ENCODE assay signal across 9 cellular contexts in the genomic region with DNA sequence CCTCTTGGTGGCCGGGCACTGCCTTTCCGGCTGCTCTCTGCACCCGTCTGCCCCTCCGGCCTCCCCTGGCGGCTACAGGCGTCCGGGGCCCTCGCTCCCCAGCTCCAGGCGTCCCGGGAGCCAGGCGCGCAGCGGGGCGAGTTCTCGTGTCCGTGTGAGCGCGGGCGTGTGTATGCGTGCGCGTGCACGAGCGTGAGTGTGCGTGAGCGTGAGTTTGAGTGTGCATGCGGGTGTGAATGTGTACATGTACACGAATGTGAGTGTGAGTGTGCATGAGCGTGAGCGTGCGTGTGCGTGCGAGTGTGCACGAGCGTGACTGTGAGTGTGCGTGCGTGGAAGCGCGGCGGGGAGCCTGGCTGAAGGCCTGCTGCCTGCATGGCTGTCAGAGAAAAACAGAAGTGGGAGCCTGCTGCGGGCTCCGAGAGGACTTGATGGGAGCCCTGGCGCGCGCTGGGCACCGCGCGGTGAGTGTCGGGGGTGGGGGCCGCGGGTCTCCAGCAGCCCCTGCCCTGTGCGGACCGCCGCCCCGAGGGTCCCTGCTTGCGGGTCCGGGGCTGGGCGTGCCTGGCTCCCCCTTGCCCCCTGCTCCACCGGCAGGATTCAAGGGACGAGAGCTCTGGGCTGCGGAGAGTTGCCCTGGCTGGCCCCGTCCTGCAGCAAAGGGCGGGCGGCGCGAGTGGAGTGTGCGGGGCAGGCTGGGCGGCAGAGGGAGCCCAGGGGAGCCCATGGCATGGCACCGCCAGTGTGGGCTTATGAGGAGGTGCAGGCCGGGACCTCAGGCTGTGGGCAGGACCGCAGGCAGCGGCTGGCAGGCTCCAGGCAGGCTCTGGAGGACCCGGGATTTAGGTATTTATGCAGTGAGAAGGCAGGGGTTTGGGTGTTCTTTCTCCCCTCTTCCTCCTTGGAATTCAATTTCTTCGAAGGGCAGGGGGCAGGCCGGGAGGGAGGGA.
DNase-seq lines count a peak whose midpoint lies in the region; ATAC-seq and TF ChIP-seq lines count a peak whose summit lies in the region.
"Had no signal": no experiment of that assay in that cellular context is flagged by ENCODE, and none has a peak within 500 bp of the region (broad histone marks: within the 10 kb centered on the region; RNA-seq: fewer than 3 reads in every experiment).

No MANE protein-coding gene starts in this region.

- H3K27ac ChIP-seq in A673 (ENCODE audit: low read depth, low read length, poor library complexity, severe bottlenecking) (no peak overlapping the region), HUES6 (ENCODE audit: low read depth, low read length) (no peak overlapping the region), duodenal mucosa (ENCODE audit: low read depth, low read length) (no peak overlapping the region)

- ATAC-seq in naive thymus-derived CD8-positive, alpha-beta T cell, result no peak
- ATAC-seq in GM19452 (IDR thresholded peaks at IDR 0.05; ENCODE audit: unreplicated experiment), result no peak
- no peak for ATAC-seq in activated CD8-positive, alpha-beta memory T cell treated with anti-CD3 and anti-CD28 coated beads, Interleukin-2, amount 10 ng/mL, durations not matched to agents 7 days and 5 days

- H3K4me3 ChIP-seq in A673 (ENCODE audit: low read depth, low read length, poor library complexity, severe bottlenecking), result peak overlapping the region; percentile 15
- H3K4me3 ChIP-seq in HUES6 (ENCODE audit: low read depth, low read length), result peak overlapping the region; percentile 61
- H3K4me3 ChIP-seq in duodenal mucosa (ENCODE audit: low read depth in 1 of 2, low read length in 2 of 2), result peak overlapping the region; percentile 52 to 61

- DNase-seq in A673 (ENCODE audit: low spot score), result no peak
- peak in 1 of 10 donors; percentile 50 for DNase-seq in naive thymus-derived CD8-positive, alpha-beta T cell
- DNase-seq in activated CD8-positive, alpha-beta memory T cell treated with anti-CD3 and anti-CD28 coated beads, Interleukin-2, amount 10 ng/mL, durations not matched to agents 7 days and 5 days, result no peak
- no peak for DNase-seq in NCI-H510A treated with DMSO at 0.1 percent for 48 hours (lab: John Stamatoyannopoulos, UW)
- no peak for DNase-seq in kidney tubule cell (ENCODE audit: low spot score)
- DNase-seq: islet precursor cell had no signal

- peak overlapping the region; percentile 18 to 83 (median 69) for H3K4me3 Mint-ChIP-seq in naive thymus-derived CD8-positive, alpha-beta T cell
- no peak overlapping the region for H3K4me3 Mint-ChIP-seq in activated CD8-positive, alpha-beta memory T cell treated with anti-CD3 and anti-CD28 coated beads, Interleukin-2, amount 10 ng/mL, durations not matched to agents 7 days and 5 days

- H3K4me1 ChIP-seq in A673 (ENCODE audit: insufficient read depth, low read length, poor library complexity, severe bottlenecking), result peaks cover 5% of the 10 kb centered on the region
- H3K4me1 ChIP-seq in HUES6 (ENCODE audit: control insufficient read depth, insufficient read depth, low read length), result peaks cover 17% of the 10 kb centered on the region
- peaks cover 18 to 33% of the 10 kb centered on the region in 2 donors for H3K4me1 ChIP-seq in duodenal mucosa (ENCODE audit: control insufficient read depth in 1 of 2, insufficient read depth in 2 of 2, low read length in 2 of 2)

- peaks cover 44 to 94% (median 67%) of the 10 kb centered on the region in 5 donors for H3K27me3 Mint-ChIP-seq in naive thymus-derived CD8-positive, alpha-beta T cell
- H3K27me3 Mint-ChIP-seq in activated CD8-positive, alpha-beta memory T cell treated with anti-CD3 and anti-CD28 coated beads, Interleukin-2, amount 10 ng/mL, durations not matched to agents 7 days and 5 days, result peaks cover 84% of the 10 kb centered on the region

- peak overlapping the region in 1 of 10 donors; percentile 15 for H3K27ac Mint-ChIP-seq in naive thymus-derived CD8-positive, alpha-beta T cell
- no peak overlapping the region for H3K27ac Mint-ChIP-seq in activated CD8-positive, alpha-beta memory T cell treated with anti-CD3 and anti-CD28 coated beads, Interleukin-2, amount 10 ng/mL, durations not matched to agents 7 days and 5 days

- H3K36me3 Mint-ChIP-seq in naive thymus-derived CD8-positive, alpha-beta T cell, result peaks cover 0 to 2% (median 0%) of the 10 kb centered on the region in 3 donors
- no peaks in the 10 kb centered on the region for H3K36me3 Mint-ChIP-seq in activated CD8-positive, alpha-beta memory T cell treated with anti-CD3 and anti-CD28 coated beads, Interleukin-2, amount 10 ng/mL, durations not matched to agents 7 days and 5 days

- CTCF ChIA-PET in A673 (lab: Charles Lee), result no interaction called here
- CTCF ChIA-PET in activated CD8-positive, alpha-beta memory T cell treated with anti-CD3 and anti-CD28 coated beads, Interleukin-2, amount 10 ng/mL, durations not matched to agents 7 days and 5 days (lab: Charles Lee), result interaction anchor here (1.2 kb wide), 1 partner anchor 89 kb away, joined by 3 read pairs; no protein-coding TSS in a partner anchor

- H3K4me1 Mint-ChIP-seq in naive thymus-derived CD8-positive, alpha-beta T cell, result peaks cover 10 to 34% (median 30%) of the 10 kb centered on the region in 4 donors
- H3K4me1 Mint-ChIP-seq in activated CD8-positive, alpha-beta memory T cell treated with anti-CD3 and anti-CD28 coated beads, Interleukin-2, amount 10 ng/mL, durations not matched to agents 7 days and 5 days, result peaks cover 5% of the 10 kb centered on the region

- BruUV-seq in A673 (replicated peaks; lab: Mats Ljungman, UMichigan), result no TSS peak

- H3K27me3 ChIP-seq in A673 (replicated peaks; ENCODE audit: insufficient read depth, low read depth, low read length, poor library complexity) (peaks cover 92% of the 10 kb centered on the region), HUES6 (ENCODE audit: control insufficient read depth, insufficient read depth, low read length) (peaks cover 100% of the 10 kb centered on the region), duodenal mucosa (ENCODE audit: control insufficient read depth in 1 of 2, insufficient read depth in 2 of 2, low read length in 2 of 2) (peaks cover 85 to 91% of the 10 kb centered on the region in 2 donors)

- H3K9me3 Mint-ChIP-seq in naive thymus-derived CD8-positive, alpha-beta T cell, result no peaks in the 10 kb centered on the region
- no peaks in the 10 kb centered on the region for H3K9me3 Mint-ChIP-seq in activated CD8-positive, alpha-beta memory T cell treated with anti-CD3 and anti-CD28 coated beads, Interleukin-2, amount 10 ng/mL, durations not matched to agents 7 days and 5 days (ENCODE audit: low read depth)

- no peak overlapping the region for H3K9ac ChIP-seq in HUES6 (ENCODE audit: low read length)
- H3K9ac ChIP-seq in duodenal mucosa (ENCODE audit: low read depth in 1 of 2, low read length in 2 of 2), result no peak overlapping the region

- no peaks in the 10 kb centered on the region for H3K36me3 ChIP-seq in A673 (ENCODE audit: insufficient read depth, low read length, poor library complexity, severe bottlenecking)
- no peaks in the 10 kb centered on the region for H3K36me3 ChIP-seq in HUES6 (ENCODE audit: control insufficient read depth, insufficient read depth, low read length)
- no peaks in the 10 kb centered on the region for H3K36me3 ChIP-seq in duodenal mucosa (ENCODE audit: control insufficient read depth in 1 of 2, insufficient read depth in 2 of 2, low read length in 2 of 2)

- intact Hi-C loops in A673 (cut with micrococcal nuclease; ENCODE audit: unreplicated experiment), result loop anchor here (5.0 kb wide), 1 partner anchor 385 kb away; no protein-coding TSS in a partner anchor

- POLR2A ChIA-PET in A673 (lab: Charles Lee; ENCODE audit: low non-redundant PET), result no interaction called here
- POLR2A ChIA-PET in naive thymus-derived CD8-positive, alpha-beta T cell (lab: Charles Lee), result no interaction called here

- TF ChIP-seq CTCF in A673 (conservative IDR thresholded peaks at IDR 0.05; ENCODE audit: low read depth, low read length), result no peak

- H3K9me3 ChIP-seq in A673 (ENCODE audit: low read depth, low read length, poor library complexity, severe bottlenecking) (no peaks in the 10 kb centered on the region), HUES6 (ENCODE audit: control insufficient read depth, insufficient read depth, low read depth, low read length) (no peaks in the 10 kb centered on the region), duodenal mucosa (ENCODE audit: control insufficient read depth in 1 of 2, low read length in 2 of 2) (no peaks in the 10 kb centered on the region)
